ENCODE assay signal across 11 cellular contexts in genomic region chr1:43285269-43285986, GRCh38. TPM values are rescaled to one million over a fixed set of nuclear protein-coding genes. Genes with fewer than 3 reads are reported as not detected.
DNase-seq lines count a peak whose midpoint lies in the region; ATAC-seq and TF ChIP-seq lines count a peak whose summit lies in the region.
"Had no signal": no experiment of that assay in that cellular context is flagged by ENCODE, and none has a peak within 500 bp of the region (broad histone marks: within the 10 kb centered on the region; RNA-seq: fewer than 3 reads in every experiment).

Gene C1orf210, minus strand, starts transcription at chr1:43285581. Its CDS starts 2,311 bp downstream, at chr1:43283270.

- peak within 1 kb of the TSS; percentile 42; the same call in 1 of the 2 replicates for H3K9ac ChIP-seq in HUES64 (ENCODE audit: low read depth, low read length)

- no peaks in the 10 kb centered on the region for H3K9me3 ChIP-seq in HUES64 (ENCODE audit: insufficient read depth, low read depth, low read length)
- H3K9me3 ChIP-seq in sigmoid colon, result no peaks in the 10 kb centered on the region

- DNase-seq in NCI-H526 treated with DMSO at 0.1 percent for 48 hours (lab: John Stamatoyannopoulos, UW) (peak; percentile 96), sigmoid colon (peak; percentile 60), caudate nucleus (lab: John Stamatoyannopoulos, UW) (no peak), NOMO-1 treated with DMSO at 0.1 percent for 48 hours (lab: John Stamatoyannopoulos, UW; ENCODE audit: unreplicated experiment) (no peak)
- DNase-seq: cerebellar nuclear complex had no signal

- peak within 1 kb of the TSS; percentile 54 for H3K4me3 ChIP-seq in HUES64 (ENCODE audit: low read length)
- H3K4me3 ChIP-seq in iPS-11a (ENCODE audit: low read depth, low read length), result peak within 1 kb of the TSS; percentile 13
- H3K4me3 ChIP-seq in sigmoid colon, result peak within 1 kb of the TSS in 1 of 4 donors; percentile 7

- TF ChIP-seq EP300 in sigmoid colon (IDR thresholded peaks at IDR 0.05), result no peak

- H3K4me1 ChIP-seq in HUES64 (ENCODE audit: insufficient read depth, low read length) (peaks cover 11% of the 10 kb centered on the region), sigmoid colon (no peaks in the 10 kb centered on the region)

- 31% methylated on average over 19 of the region's 19 CpGs for WGBS in HUES64
- 10 to 44% methylated on average over 19 of the region's 19 CpGs for WGBS in sigmoid colon, 2 donors

- intact Hi-C loops in sigmoid colon (cut with DNase I), result no loop called here

- TF ChIP-seq CTCF in sigmoid colon (IDR thresholded peaks at IDR 0.05), result peak in 1 of 4 experiments; percentile 32

- H3K27me3 ChIP-seq in HUES64 (ENCODE audit: insufficient read depth, low read length) (no peaks in the 10 kb centered on the region), sigmoid colon (peaks cover 0 to 4% (median 3%) of the 10 kb centered on the region in 3 donors)

- H3K36me3 ChIP-seq in HUES64 (ENCODE audit: insufficient read depth, low read length), result no peaks in the 10 kb centered on the region
- H3K36me3 ChIP-seq in sigmoid colon, result no peaks in the 10 kb centered on the region

- H3K27ac ChIP-seq in HUES64 (ENCODE audit: low read depth, low read length) (no peak within 1 kb of the TSS), sigmoid colon (no peak within 1 kb of the TSS), caudate nucleus (ENCODE audit: low read depth, low read length) (no peak within 1 kb of the TSS)

- TF ChIP-seq POLR2A in sigmoid colon (IDR thresholded peaks at IDR 0.05) (peak in 1 of 2 donors; percentile 48), GM18505 (IDR thresholded peaks at IDR 0.05; ENCODE audit: borderline replicate concordance, extremely low read depth, insufficient read depth, insufficient read length) (no peak)

- ATAC-seq in GM18505 (IDR thresholded peaks at IDR 0.05; ENCODE audit: unreplicated experiment) (no peak), HG03139 (IDR thresholded peaks at IDR 0.05; ENCODE audit: unreplicated experiment) (no peak)

RNA-seq across cellular contexts. Expression of gene C1orf210, which starts in this region (rescaled TPM):
- 2.5 TPM for polyA plus RNA-seq in HUES64 (2013, experiment 1 of 2)
- polyA plus RNA-seq in HUES64 (2013, experiment 2 of 2), result 4.1 TPM
- total RNA-seq in sigmoid colon, result 1 to 10 TPM in 1 of 4 donors, not detected in 3; 2.1 TPM
- polyA plus RNA-seq in sigmoid colon, result 10 to 100 TPM; 44.6 to 68.5 (median 64.3) TPM
- total RNA-seq: LHCN-M2, mononuclear cell had no signal

Comparison
In these comparisons a context has a peak if more than half of its experiments do, and no peak if none do; other contexts are left out.
1. DNase-seq: peak in NCI-H526 treated with DMSO at 0.1 percent for 48 hours (single experiment) and sigmoid colon (single experiment); none in caudate nucleus (0 of 61) and NOMO-1 treated with DMSO at 0.1 percent for 48 hours (single experiment).